8 cellular contexts compared by ENCODE assay signal in the genomic region with DNA sequence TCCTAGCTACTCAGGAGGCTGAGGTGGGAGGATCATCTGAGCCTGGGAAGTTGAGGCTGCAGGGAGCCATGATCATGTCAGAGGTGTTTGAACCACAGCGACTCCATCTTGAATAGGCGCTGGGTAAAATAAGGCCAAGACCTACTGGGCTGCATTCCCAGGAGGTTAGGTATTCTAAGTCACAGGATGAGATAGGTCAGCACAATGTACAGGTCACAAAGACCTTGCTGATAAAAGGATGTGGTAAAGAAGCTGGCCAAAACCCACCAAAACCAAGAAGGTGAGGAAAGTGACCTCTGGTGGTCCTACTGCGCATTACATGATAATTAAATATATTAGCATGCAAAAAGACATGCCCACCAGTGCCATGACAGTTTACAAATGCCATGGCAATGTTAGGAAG. TPM values are rescaled to one million over a fixed set of nuclear protein-coding genes. Genes with fewer than 3 reads are reported as not detected.
DNase-seq lines count a peak whose midpoint lies in the region; ATAC-seq, FAIRE-seq and TF ChIP-seq lines count a peak whose summit lies in the region.
"Not testable (repeated sequence)": the region's sequence is repeated elsewhere in the genome, so short reads cannot be mapped to it uniquely, and the experiment has no call there.

No MANE protein-coding gene starts in this region.

- peak; percentile 65 for TF ChIP-seq RAD21 in HCT116 (IDR thresholded peaks at IDR 0.05; ENCODE audit: low read depth)

- H3K27ac ChIP-seq in HCT116 (ENCODE audit: low read depth, low read length); astrocyte (ENCODE audit: low read depth, low read length): not testable (repeated sequence)

- not testable (repeated sequence) for H3K9me2 ChIP-seq in HCT116 (ENCODE audit: insufficient read depth)

- H3K27me3 Mint-ChIP-seq in astrocyte (ENCODE audit: low read depth, unreplicated experiment), result not testable (repeated sequence)

- RAD21 ChIA-PET in HCT116 (lab: Charles Lee; ENCODE audit: low non-redundant PET in 1 of 2, low total read pairs in 2 of 2, uncharacterized antibody in 2 of 2, unreplicated experiment in 2 of 2), result interaction anchor here in 1 of 2 experiments (1.2 kb wide), 1 partner anchor 195 kb away, joined by 4 read pairs; no protein-coding TSS in a partner anchor

- peak; percentile 55 for DNase-seq in A172 (ENCODE audit: low spot score)
- peak; percentile 42 for DNase-seq in EL
- peak; percentile 33 for DNase-seq in HCT116 (ENCODE audit: low read depth, low spot score)
- DNase-seq in NCI-H1694 (lab: John Stamatoyannopoulos, UW), result peak; percentile 16
- peak; percentile 12 for DNase-seq in SIG-M5 treated with dmso at 0.1 percent for 504 hours (lab: John Stamatoyannopoulos, UW; ENCODE audit: unreplicated experiment)
- DNase-seq in astrocyte (ENCODE audit: low read depth), result not testable (repeated sequence)
- peak; percentile 36 for DNase-seq in fibroblast of the aortic adventitia (ENCODE audit: low read depth)
- DNase-seq in myocyte (ENCODE audit: low read depth), result peak; percentile 5

- H4K20me1 ChIP-seq in HCT116 (ENCODE audit: insufficient read depth); astrocyte (ENCODE audit: insufficient read depth, low read length): not testable (repeated sequence)

- H3K27ac Mint-ChIP-seq in astrocyte (ENCODE audit: unreplicated experiment), result not testable (repeated sequence)

- FAIRE-seq in astrocyte (lab: Jason Lieb, UNC), result not testable (repeated sequence)

- intact Hi-C loops in HCT116 (cut with micrococcal nuclease), result loop anchor here (2.0 kb wide), 1 partner anchor 196 kb away; no protein-coding TSS in a partner anchor

- H3K4me3 Mint-ChIP-seq in astrocyte (ENCODE audit: unreplicated experiment), result not testable (repeated sequence)

- not testable (repeated sequence) for H3K4me3 ChIP-seq in HCT116 (replicated peaks in 1 of 2; ENCODE audit: low read depth in 1 of 2, low read length in 2 of 2); astrocyte (ENCODE audit: insufficient read depth, low read depth, low read length); fibroblast of the aortic adventitia (ENCODE audit: low read depth, low read length)

- POLR2A ChIA-PET in HCT116 (lab: Charles Lee), result not testable (repeated sequence)

- not testable (repeated sequence) for H3K9ac ChIP-seq in HCT116 (ENCODE audit: low read length); astrocyte (ENCODE audit: low read length)

- H3K4me2 ChIP-seq in HCT116 (ENCODE audit: low read length); astrocyte (ENCODE audit: low read length): not testable (repeated sequence)

- ATAC-seq in HCT116, result peak; percentile 77

- CTCF ChIA-PET in HCT116 (lab: Charles Lee), result interaction anchor here (4.1 kb wide), 1 partner anchor 131 kb away, joined by 24 read pairs; no protein-coding TSS in a partner anchor

- not testable (repeated sequence) for H3K4me1 ChIP-seq in HCT116 (ENCODE audit: control insufficient read depth in 1 of 2, insufficient read depth in 2 of 2, low read length in 2 of 2); astrocyte (ENCODE audit: insufficient read depth, low read length)

- not testable (repeated sequence) for H3K4me1 Mint-ChIP-seq in astrocyte (ENCODE audit: low read depth, unreplicated experiment)

- not testable (repeated sequence) for H3K9me3 Mint-ChIP-seq in astrocyte (ENCODE audit: unreplicated experiment)

- not testable (repeated sequence) for H3K36me3 Mint-ChIP-seq in astrocyte (ENCODE audit: low read depth, unreplicated experiment)

- H3K9me3 ChIP-seq in HCT116 (ENCODE audit: control insufficient read depth in 1 of 2, insufficient read depth in 1 of 2, low read depth in 1 of 2, low read length in 2 of 2); astrocyte (ENCODE audit: insufficient read depth, low read depth, low read length): not testable (repeated sequence)

- not testable (repeated sequence) for H2AFZ ChIP-seq in HCT116 (ENCODE audit: low read depth, low read length, poor library complexity, severe bottlenecking); astrocyte (ENCODE audit: low read depth, low read length)

- H3K79me2 ChIP-seq in HCT116 (ENCODE audit: insufficient read depth, low read length); astrocyte (ENCODE audit: insufficient read depth, low read length): not testable (repeated sequence)

- not testable (repeated sequence) for TF ChIP-seq POLR2A in HCT116 (IDR thresholded peaks at IDR 0.05; ENCODE audit: borderline replicate concordance, extremely low read depth, insufficient read depth, insufficient read length)

- not testable (repeated sequence) for BruUV-seq in HCT116 (replicated peaks; lab: Mats Ljungman, UMichigan)

- H3K36me3 ChIP-seq in HCT116 (ENCODE audit: control insufficient read depth in 1 of 2, insufficient read depth in 2 of 2, low read length in 2 of 2); astrocyte (ENCODE audit: insufficient read depth, low read length): not testable (repeated sequence)

- H3K27me3 ChIP-seq in HCT116 (ENCODE audit: insufficient read depth, low read length); astrocyte (ENCODE audit: insufficient read depth, low read length): not testable (repeated sequence)

- TF ChIP-seq CTCF in HCT116 (IDR thresholded peaks at IDR 0.05 in 2 of 3, conservative IDR thresholded peaks at IDR 0.05 in 1 of 3; ENCODE audit: borderline replicate concordance in 1 of 3, insufficient read depth in 1 of 3, low read depth in 2 of 3, low read length in 2 of 3) (peak; percentile 43 to 52 (median 43)), astrocyte (IDR thresholded peaks at IDR 0.05; ENCODE audit: insufficient read depth, low read depth, low read length) (peak; percentile 47), fibroblast of the aortic adventitia (IDR thresholded peaks at IDR 0.05; ENCODE audit: insufficient read depth, low read length) (peak; percentile 45)

RNA-seq across cellular contexts. Expression of a gene that starts 28.6 kb away (rescaled TPM):
- total RNA-seq in A172 (2014; rRNA removed; shearing (Covaris generic)), result 40.8 and 48.8 TPM in 2 replicates
- total RNA-seq in HCT116 (2021; ENCODE audit: unreplicated experiment) (14.7 TPM), astrocyte (18.9 and 19.7 TPM in 2 replicates), fibroblast of the aortic adventitia (ENCODE audit: low replicate concordance) (30.0 and 30.6 TPM in 2 replicates), myocyte (25.3 and 27.2 TPM in 2 replicates)
- polyA plus RNA-seq in HCT116 (2012), result 10.9 and 13.3 TPM in 2 replicates
- polyA plus RNA-seq in myocyte (2012), result 21.3 TPM

RNA-seq across cellular contexts. Expression of a gene that starts 28.7 kb away (rescaled TPM):
- 19.7 and 20.7 TPM in 2 replicates for total RNA-seq in A172 (2014; rRNA removed; shearing (Covaris generic))
- total RNA-seq in HCT116 (2021; ENCODE audit: unreplicated experiment) (32.1 TPM), astrocyte (27.1 and 28.8 TPM in 2 replicates), fibroblast of the aortic adventitia (ENCODE audit: low replicate concordance) (15.2 and 21.1 TPM in 2 replicates), myocyte (23.5 and 38.0 TPM in 2 replicates)
- 22.3 and 23.3 TPM in 2 replicates for polyA plus RNA-seq in HCT116 (2012)
- 13.3 TPM for polyA plus RNA-seq in myocyte (2012)
